Comparison of ENCODE assay signal across 1 cellular context in the genomic region with DNA sequence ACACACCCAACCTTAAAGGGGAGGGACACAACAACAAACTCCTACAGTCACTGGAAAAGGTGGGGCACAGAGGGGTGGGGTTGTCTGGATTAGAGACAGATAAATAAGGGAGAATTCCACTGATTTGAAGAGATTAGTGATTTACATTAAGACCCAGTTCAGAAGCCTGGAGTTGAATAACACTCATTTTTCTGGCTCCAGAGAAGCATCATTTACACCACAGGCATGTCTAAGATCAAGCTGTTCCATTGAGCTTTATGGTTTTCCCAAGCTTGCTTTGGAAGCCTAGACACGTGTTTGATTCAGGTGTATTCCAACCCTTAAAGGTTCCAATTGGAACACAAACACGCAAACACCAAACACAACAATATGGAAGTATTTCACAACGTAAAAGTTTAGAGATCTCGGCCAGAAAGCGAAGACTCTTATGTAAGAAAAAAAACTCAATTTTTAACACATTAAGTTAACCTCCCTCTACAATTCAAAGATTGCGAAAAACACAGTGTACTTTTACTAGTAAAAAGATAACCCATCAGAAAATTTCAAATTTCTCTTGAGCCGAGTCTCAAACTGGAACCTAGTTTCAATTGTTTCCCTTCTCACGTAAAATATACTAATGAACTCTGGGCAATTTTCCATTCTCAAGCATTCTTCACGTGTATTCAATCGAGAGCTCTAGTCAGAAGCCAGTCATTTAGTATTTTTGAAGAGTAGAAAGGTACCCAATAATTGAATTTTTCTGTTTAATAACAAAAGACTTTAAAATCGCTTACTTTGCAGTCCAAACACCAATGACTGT.
TF ChIP-seq lines count a peak whose summit lies in the region.

No MANE protein-coding gene starts in this region.

TF ChIP-seq in GM23338, 12 proteins besides CTCF, POLR2A, EP300 and RAD21 (continued from another document):
- TF ChIP-seq, protein P1, sequence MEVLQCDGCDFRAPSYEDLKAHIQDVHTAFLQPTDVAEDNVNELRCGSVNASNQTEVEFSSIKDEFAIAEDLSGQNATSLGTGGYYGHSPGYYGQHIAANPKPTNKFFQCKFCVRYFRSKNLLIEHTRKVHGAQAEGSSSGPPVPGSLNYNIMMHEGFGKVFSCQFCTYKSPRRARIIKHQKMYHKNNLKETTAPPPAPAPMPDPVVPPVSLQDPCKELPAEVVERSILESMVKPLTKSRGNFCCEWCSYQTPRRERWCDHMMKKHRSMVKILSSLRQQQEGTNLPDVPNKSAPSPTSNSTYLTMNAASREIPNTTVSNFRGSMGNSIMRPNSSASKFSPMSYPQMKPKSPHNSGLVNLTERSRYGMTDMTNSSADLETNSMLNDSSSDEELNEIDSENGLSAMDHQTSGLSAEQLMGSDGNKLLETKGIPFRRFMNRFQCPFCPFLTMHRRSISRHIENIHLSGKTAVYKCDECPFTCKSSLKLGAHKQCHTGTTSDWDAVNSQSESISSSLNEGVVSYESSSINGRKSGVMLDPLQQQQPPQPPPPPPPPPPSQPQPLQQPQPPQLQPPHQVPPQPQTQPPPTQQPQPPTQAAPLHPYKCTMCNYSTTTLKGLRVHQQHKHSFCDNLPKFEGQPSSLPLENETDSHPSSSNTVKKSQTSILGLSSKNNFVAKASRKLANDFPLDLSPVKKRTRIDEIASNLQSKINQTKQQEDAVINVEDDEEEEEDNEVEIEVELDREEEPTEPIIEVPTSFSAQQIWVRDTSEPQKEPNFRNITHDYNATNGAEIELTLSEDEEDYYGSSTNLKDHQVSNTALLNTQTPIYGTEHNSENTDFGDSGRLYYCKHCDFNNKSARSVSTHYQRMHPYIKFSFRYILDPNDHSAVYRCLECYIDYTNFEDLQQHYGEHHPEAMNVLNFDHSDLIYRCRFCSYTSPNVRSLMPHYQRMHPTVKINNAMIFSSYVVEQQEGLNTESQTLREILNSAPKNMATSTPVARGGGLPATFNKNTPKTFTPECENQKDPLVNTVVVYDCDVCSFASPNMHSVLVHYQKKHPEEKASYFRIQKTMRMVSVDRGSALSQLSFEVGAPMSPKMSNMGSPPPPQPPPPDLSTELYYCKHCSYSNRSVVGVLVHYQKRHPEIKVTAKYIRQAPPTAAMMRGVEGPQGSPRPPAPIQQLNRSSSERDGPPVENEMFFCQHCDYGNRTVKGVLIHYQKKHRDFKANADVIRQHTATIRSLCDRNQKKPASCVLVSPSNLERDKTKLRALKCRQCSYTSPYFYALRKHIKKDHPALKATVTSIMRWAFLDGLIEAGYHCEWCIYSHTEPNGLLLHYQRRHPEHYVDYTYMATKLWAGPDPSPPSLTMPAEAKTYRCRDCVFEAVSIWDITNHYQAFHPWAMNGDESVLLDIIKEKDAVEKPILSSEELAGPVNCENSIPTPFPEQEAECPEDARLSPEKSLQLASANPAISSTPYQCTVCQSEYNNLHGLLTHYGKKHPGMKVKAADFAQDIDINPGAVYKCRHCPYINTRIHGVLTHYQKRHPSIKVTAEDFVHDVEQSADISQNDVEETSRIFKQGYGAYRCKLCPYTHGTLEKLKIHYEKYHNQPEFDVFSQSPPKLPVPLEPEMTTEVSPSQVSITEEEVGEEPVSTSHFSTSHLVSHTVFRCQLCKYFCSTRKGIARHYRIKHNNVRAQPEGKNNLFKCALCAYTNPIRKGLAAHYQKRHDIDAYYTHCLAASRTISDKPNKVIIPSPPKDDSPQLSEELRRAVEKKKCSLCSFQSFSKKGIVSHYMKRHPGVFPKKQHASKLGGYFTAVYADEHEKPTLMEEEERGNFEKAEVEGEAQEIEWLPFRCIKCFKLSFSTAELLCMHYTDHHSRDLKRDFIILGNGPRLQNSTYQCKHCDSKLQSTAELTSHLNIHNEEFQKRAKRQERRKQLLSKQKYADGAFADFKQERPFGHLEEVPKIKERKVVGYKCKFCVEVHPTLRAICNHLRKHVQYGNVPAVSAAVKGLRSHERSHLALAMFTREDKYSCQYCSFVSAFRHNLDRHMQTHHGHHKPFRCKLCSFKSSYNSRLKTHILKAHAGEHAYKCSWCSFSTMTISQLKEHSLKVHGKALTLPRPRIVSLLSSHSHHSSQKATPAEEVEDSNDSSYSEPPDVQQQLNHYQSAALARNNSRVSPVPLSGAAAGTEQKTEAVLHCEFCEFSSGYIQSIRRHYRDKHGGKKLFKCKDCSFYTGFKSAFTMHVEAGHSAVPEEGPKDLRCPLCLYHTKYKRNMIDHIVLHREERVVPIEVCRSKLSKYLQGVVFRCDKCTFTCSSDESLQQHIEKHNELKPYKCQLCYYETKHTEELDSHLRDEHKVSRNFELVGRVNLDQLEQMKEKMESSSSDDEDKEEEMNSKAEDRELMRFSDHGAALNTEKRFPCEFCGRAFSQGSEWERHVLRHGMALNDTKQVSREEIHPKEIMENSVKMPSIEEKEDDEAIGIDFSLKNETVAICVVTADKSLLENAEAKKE (CRISPR knock-in tag; IDR thresholded peaks at IDR 0.05) = no peak
- TF ChIP-seq JUNB (IDR thresholded peaks at IDR 0.05; ENCODE audit: unreplicated experiment) = no peak
- no peak for TF ChIP-seq NANOG (IDR thresholded peaks at IDR 0.05; ENCODE audit: borderline replicate concordance)
- TF ChIP-seq, protein P2, sequence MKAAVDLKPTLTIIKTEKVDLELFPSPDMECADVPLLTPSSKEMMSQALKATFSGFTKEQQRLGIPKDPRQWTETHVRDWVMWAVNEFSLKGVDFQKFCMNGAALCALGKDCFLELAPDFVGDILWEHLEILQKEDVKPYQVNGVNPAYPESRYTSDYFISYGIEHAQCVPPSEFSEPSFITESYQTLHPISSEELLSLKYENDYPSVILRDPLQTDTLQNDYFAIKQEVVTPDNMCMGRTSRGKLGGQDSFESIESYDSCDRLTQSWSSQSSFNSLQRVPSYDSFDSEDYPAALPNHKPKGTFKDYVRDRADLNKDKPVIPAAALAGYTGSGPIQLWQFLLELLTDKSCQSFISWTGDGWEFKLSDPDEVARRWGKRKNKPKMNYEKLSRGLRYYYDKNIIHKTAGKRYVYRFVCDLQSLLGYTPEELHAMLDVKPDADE (IDR thresholded peaks at IDR 0.05) = no peak
- TF ChIP-seq EZH2 (IDR thresholded peaks at IDR 0.05; ENCODE audit: low read depth, unreplicated experiment) = no peak
